Comparison of ENCODE assay signal across 9 cellular contexts in the genomic region with DNA sequence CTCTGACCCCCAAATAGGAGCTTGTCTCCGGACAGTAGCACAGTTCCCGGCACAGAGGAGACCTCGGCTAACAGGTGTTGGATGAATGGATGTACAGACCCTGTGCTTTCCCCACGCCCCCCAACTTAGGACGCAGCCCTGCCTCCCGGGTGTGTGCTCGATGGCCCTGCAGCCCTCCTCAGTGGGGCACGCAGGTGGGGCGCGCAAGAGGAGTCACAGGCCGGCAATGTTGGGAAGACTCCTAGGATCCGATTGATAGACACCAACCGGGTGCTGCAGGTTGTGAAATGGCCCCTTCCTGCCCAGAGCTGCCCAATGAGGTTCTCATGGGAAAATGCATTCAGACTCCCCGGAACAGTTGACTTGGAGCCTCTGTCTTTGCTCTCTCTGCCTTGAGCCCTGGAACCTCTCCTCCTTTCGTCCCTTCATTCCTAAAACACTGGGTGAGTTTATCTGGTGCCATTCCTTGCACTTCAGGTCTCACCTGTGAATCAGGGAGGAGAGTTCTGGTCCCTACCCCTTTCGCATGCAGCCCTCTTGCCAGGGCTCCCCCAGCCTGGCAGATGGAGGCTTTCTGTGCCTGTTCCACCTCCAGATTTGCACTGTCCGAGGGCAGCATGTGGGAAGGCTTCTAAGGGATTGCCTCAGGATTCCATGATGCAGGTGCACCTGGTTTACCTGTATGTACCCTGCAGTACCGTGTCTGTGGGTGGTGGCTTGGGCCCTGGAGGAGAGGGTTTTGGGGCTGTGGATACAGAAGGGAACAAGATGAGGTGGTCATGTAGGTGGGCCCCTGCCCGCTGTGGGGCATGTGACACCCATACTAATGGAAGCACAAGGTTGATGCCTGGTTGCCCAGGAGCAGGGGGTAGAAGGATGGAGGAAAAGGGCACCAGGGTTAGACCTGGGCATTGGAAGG. TPM values are rescaled to one million over a fixed set of nuclear protein-coding genes. Genes with fewer than 3 reads are reported as not detected.
DNase-seq lines count a peak whose midpoint lies in the region; FAIRE-seq and TF ChIP-seq lines count a peak whose summit lies in the region.
"Had no signal": no experiment of that assay in that cellular context is flagged by ENCODE, and none has a peak within 500 bp of the region (broad histone marks: within the 10 kb centered on the region; RNA-seq: fewer than 3 reads in every experiment).

No MANE protein-coding gene starts in this region.

- DNase-seq in GM12892 (ENCODE audit: insufficient read length) = no peak
- no peak for DNase-seq in fibroblast of the aortic adventitia (ENCODE audit: low read depth)
- DNase-seq in skeletal muscle cell (ENCODE audit: low read depth) = no peak
- no peak for DNase-seq in GM13976 (ENCODE audit: low spot score)
- no peak for DNase-seq in retina
- no peak for DNase-seq in NK-92 treated with Interleukin-12 subunit alpha and Interleukin-12 subunit beta, amount 100 ng/mL, for 24 hours (lab: John Stamatoyannopoulos, UW)
- no peak for DNase-seq in HK-2 (ENCODE audit: unreplicated experiment)

- H2AFZ ChIP-seq in SU-DHL-6 (ENCODE audit: low read depth, low read length, severe bottlenecking) = peak overlapping the region; percentile 83

- H4K20me1 ChIP-seq in SU-DHL-6 (ENCODE audit: low read depth, low read length) = no peaks in the 10 kb centered on the region

- no peak for TF ChIP-seq POLR2A in GM12892 (IDR thresholded peaks at IDR 0.05; ENCODE audit: low read depth, low read length)

- no peaks in the 10 kb centered on the region for H3K36me3 ChIP-seq in SU-DHL-6 (ENCODE audit: low read length)

- TF ChIP-seq CTCF in SU-DHL-6 (IDR thresholded peaks at IDR 0.05; ENCODE audit: insufficient read depth, low read length, poor library complexity, severe bottlenecking) (no peak), fibroblast of the aortic adventitia (IDR thresholded peaks at IDR 0.05; ENCODE audit: insufficient read depth, low read length) (no peak), GM13976 (IDR thresholded peaks at IDR 0.05; ENCODE audit: borderline replicate concordance, control extremely low read depth, extremely low read depth, insufficient read depth, missing control alignments) (no peak)

- no peaks in the 10 kb centered on the region for H3K27me3 ChIP-seq in SU-DHL-6 (ENCODE audit: low read length)

- no peaks in the 10 kb centered on the region for H3K9me3 ChIP-seq in SU-DHL-6 (ENCODE audit: insufficient read depth, low read length)

- peak; percentile 33 for FAIRE-seq in GM12892 (lab: Jason Lieb, UNC)

- H3K4me3 ChIP-seq in SU-DHL-6 (ENCODE audit: insufficient read depth, low read length, poor library complexity, severe bottlenecking) = peak overlapping the region; percentile 66
- H3K4me3 ChIP-seq in fibroblast of the aortic adventitia (ENCODE audit: low read depth, low read length) = peak overlapping the region; percentile 81
- peak overlapping the region; percentile 73 for H3K4me3 ChIP-seq in skeletal muscle cell (ENCODE audit: low read depth, low read length)

- peak overlapping the region; percentile 68 for H3K9ac ChIP-seq in SU-DHL-6 (ENCODE audit: low read length)

- H3K9me2 ChIP-seq in SU-DHL-6 (replicated peaks; ENCODE audit: insufficient read depth, low read length) = no peaks in the 10 kb centered on the region

- no peaks in the 10 kb centered on the region for H3F3A ChIP-seq in SU-DHL-6 (ENCODE audit: insufficient read depth)

- H3K4me2 ChIP-seq in SU-DHL-6 (ENCODE audit: low read depth, low read length, poor library complexity, severe bottlenecking) = peak overlapping the region; percentile 67

- 0 out of 2 replicates have a peak overlapping the region, but pooled peaks have one; percentile 28 for H3K27ac ChIP-seq in SU-DHL-6 (ENCODE audit: low read depth, low read length)

- in situ Hi-C loops in GM13976 (cut with MboI; ENCODE audit: low sequenced_read_pairs, unreplicated experiment) = no loop called here

- H3K79me2 ChIP-seq in SU-DHL-6 (ENCODE audit: insufficient read depth, low read length) = no peaks in the 10 kb centered on the region

RNA-seq across cellular contexts. Expression of a gene that starts 1.2 kb away (rescaled TPM):
- polyA plus RNA-seq in GM12892 (2012; ENCODE audit: missing spikeins) = 4.0 TPM
- 13.2 and 24.7 TPM in 2 replicates for total RNA-seq in fibroblast of the aortic adventitia (ENCODE audit: low replicate concordance)

RNA-seq across cellular contexts. Expression of a gene that starts 46.1 kb away (rescaled TPM):
- polyA plus RNA-seq in GM12892 (2012; ENCODE audit: missing spikeins) = 0.70 TPM
- 0.54 TPM in 1 of 2 replicates, not detected in the other for total RNA-seq in fibroblast of the aortic adventitia (ENCODE audit: low replicate concordance)
- total RNA-seq: T-helper 2 cell treated with Interferon-gamma antibody and Interleukin-4, amounts not matched to agents 100 ng/mL and 5 ng/mL, for 36 hours had no signal

RNA-seq across cellular contexts. Expression of a gene that starts 46.2 kb away (rescaled TPM):
- 74.4 TPM for polyA plus RNA-seq in GM12892 (2012; ENCODE audit: missing spikeins)
- total RNA-seq in fibroblast of the aortic adventitia (ENCODE audit: low replicate concordance) = 18.3 and 112 TPM in 2 replicates

RNA-seq across cellular contexts. Expression of a gene that starts 58.1 kb away (rescaled TPM):
- 599 TPM for polyA plus RNA-seq in GM12892 (2012; ENCODE audit: missing spikeins)
- 181 and 457 TPM in 2 replicates for total RNA-seq in fibroblast of the aortic adventitia (ENCODE audit: low replicate concordance)
